ENCODE assay signal across 9 cellular contexts in genomic region chr19:19537321-19538048, GRCh38. TPM values are rescaled to one million over a fixed set of nuclear protein-coding genes. Genes with fewer than 3 reads are reported as not detected.
DNase-seq lines count a peak whose midpoint lies in the region; ATAC-seq, FAIRE-seq and TF ChIP-seq lines count a peak whose summit lies in the region.
"Had no signal": no experiment of that assay in that cellular context is flagged by ENCODE, and none has a peak within 500 bp of the region (broad histone marks: within the 10 kb centered on the region; RNA-seq: fewer than 3 reads in every experiment).

No MANE protein-coding gene starts in this region.

- CTCF ChIA-PET in HepG2 (lab: Yijun Ruan, JAX; ENCODE audit: low intra/inter-chr PET ratio, low total read pairs): no interaction called here

- H3K9me3 ChIP-seq in HepG2 (ENCODE audit: low read length) (no peaks in the 10 kb centered on the region), right lobe of liver (no peaks in the 10 kb centered on the region), left lung (no peaks in the 10 kb centered on the region), upper lobe of right lung (no peaks in the 10 kb centered on the region)

- no peak overlapping the region for H3K9ac ChIP-seq in HepG2 (ENCODE audit: insufficient read depth, low read depth, low read length)

- no peak for TF ChIP-seq EP300 in HepG2 (IDR thresholded peaks at IDR 0.05; ENCODE audit: low read depth in 2 of 2, low read length in 2 of 2)
- no peak for TF ChIP-seq EP300 in HepG2 (CRISPR knock-in tag; IDR thresholded peaks at IDR 0.05; ENCODE audit: borderline replicate concordance)

- TF ChIP-seq RAD21 in HepG2 (CRISPR knock-in tag; IDR thresholded peaks at IDR 0.05): no peak

- H3K4me3 ChIP-seq in HepG2 (replicated peaks in 1 of 3; ENCODE audit: insufficient read depth in 1 of 3, low read depth in 2 of 3, low read length in 3 of 3) (0 out of 6 replicates have a peak overlapping the region, but pooled peaks of 1 of the 3 experiments have one; percentile 61), right lobe of liver (no peak overlapping the region), left lung (no peak overlapping the region), upper lobe of right lung (peak overlapping the region; percentile 5)

- peak overlapping the region; percentile 50 for H3K27ac Mint-ChIP-seq in activated T-helper 17 cell treated with anti-CD3 and anti-CD28 coated beads, Interleukin-2, amount 50 U/mL, for 72 hours

- no peaks in the 10 kb centered on the region for H3K79me2 ChIP-seq in HepG2 (ENCODE audit: insufficient read depth, low read length)

- TF ChIP-seq CTCF in HepG2 (CRISPR knock-in tag; IDR thresholded peaks at IDR 0.05) (no peak), right lobe of liver (IDR thresholded peaks at IDR 0.05) (no peak), left lung (IDR thresholded peaks at IDR 0.05) (no peak), upper lobe of right lung (IDR thresholded peaks at IDR 0.05) (no peak)

- H3K4me3 Mint-ChIP-seq in activated T-helper 17 cell treated with anti-CD3 and anti-CD28 coated beads, Interleukin-2, amount 50 U/mL, for 72 hours: peak overlapping the region; percentile 75

- H3K27me3 ChIP-seq in HepG2 (ENCODE audit: control insufficient read depth in 1 of 2, insufficient read depth in 2 of 2, low read length in 2 of 2) (0 out of 5 replicates have a peak, but pooled peaks cover 0 to 6% of the 10 kb centered on the region in 2 experiments), right lobe of liver (peaks cover 0 to 6% of the 10 kb centered on the region in 2 donors), left lung (peaks cover 33 to 61% of the 10 kb centered on the region in 2 donors), upper lobe of right lung (peaks cover 48% of the 10 kb centered on the region)

- POLR2A ChIA-PET in HepG2 (lab: Yijun Ruan, JAX): no interaction called here

- ATAC-seq in HepG2: no peak
- no peak for ATAC-seq in right lobe of liver
- ATAC-seq in activated T-helper 17 cell treated with anti-CD3 and anti-CD28 coated beads, Interleukin-2, amount 50 U/mL, for 72 hours (replicated peaks): no peak
- peak; percentile 14 for ATAC-seq in left lung
- no peak for ATAC-seq in upper lobe of right lung
- ATAC-seq in GM18498 (IDR thresholded peaks at IDR 0.05; ENCODE audit: unreplicated experiment): no peak
- no peak for ATAC-seq in HG02870 (IDR thresholded peaks at IDR 0.05; ENCODE audit: unreplicated experiment)

- H3K36me3 ChIP-seq in HepG2 (replicated peaks in 1 of 2; ENCODE audit: control insufficient read depth in 1 of 2, insufficient read depth in 2 of 2, low read length in 2 of 2) (no peaks in the 10 kb centered on the region), right lobe of liver (no peaks in the 10 kb centered on the region), left lung (no peaks in the 10 kb centered on the region), upper lobe of right lung (no peaks in the 10 kb centered on the region)

- BruUV-seq in HepG2 (replicated peaks; lab: Mats Ljungman, UMichigan): no TSS peak

- H3K4me2 ChIP-seq in HepG2 (ENCODE audit: low read depth, low read length): peak overlapping the region; percentile 50; the same call in 1 of the 2 replicates

- no peaks in the 10 kb centered on the region for H3K9me3 Mint-ChIP-seq in activated T-helper 17 cell treated with anti-CD3 and anti-CD28 coated beads, Interleukin-2, amount 50 U/mL, for 72 hours

- WGBS in HepG2 (ENCODE audit: low lambda C conversion rate): 94% methylated on average over 39 of the region's 56 CpGs
- 29% methylated on average over 15 of the region's 56 CpGs for WGBS in right lobe of liver (ENCODE audit: insufficient coverage, low coverage, low lambda C conversion rate, missing lambda C conversion rate)

- intact Hi-C loops in HepG2 (cut with micrococcal nuclease; ENCODE audit: unreplicated experiment): no loop called here
- intact Hi-C loops in right lobe of liver (cut with DNase I): loop anchor here in 1 of 2 donors (5.0 kb wide), 1 partner anchor 425 kb away; no protein-coding TSS in a partner anchor
- intact Hi-C loops in left lung (cut with DNase I): loop anchor here in 1 of 2 donors (10.0 kb wide), 1 partner anchor 417 kb away; no protein-coding TSS in a partner anchor
- intact Hi-C loops in upper lobe of right lung (cut with DNase I): loop anchor here (10.0 kb wide), 1 partner anchor 417 kb away; no protein-coding TSS in a partner anchor

- H4K20me1 ChIP-seq in HepG2 (ENCODE audit: insufficient read depth, low read length): no peaks in the 10 kb centered on the region

- H2AFZ ChIP-seq in HepG2 (ENCODE audit: low read length): no peak overlapping the region

- peaks cover 13% of the 10 kb centered on the region for H3K4me1 Mint-ChIP-seq in activated T-helper 17 cell treated with anti-CD3 and anti-CD28 coated beads, Interleukin-2, amount 50 U/mL, for 72 hours

- in situ Hi-C loops in HepG2 (cut with HindIII; ENCODE audit: extremely low pct_ligation_motif_present, low pct_unique_long_range_greater_than_20kb): loop anchor here (5.0 to 25.0 kb wide), 2 partner anchors 105 to 425 kb away; partner anchors contain the start of gene GMIP

- DNase-seq in HepG2 (ENCODE audit: low spot score) (no peak), right lobe of liver (no peak), left lung (no peak), upper lobe of right lung (no peak), UCSD-AML1 (lab: John Stamatoyannopoulos, UW; ENCODE audit: unreplicated experiment) (no peak)
- DNase-seq: NCI-H510A had no signal

- FAIRE-seq in HepG2 (lab: Jason Lieb, UNC): no peak

- H3K4me1 ChIP-seq in HepG2 (ENCODE audit: insufficient read depth, low read length): peaks cover 6% of the 10 kb centered on the region; the same call in 1 of the 2 replicates
- H3K4me1 ChIP-seq in right lobe of liver: peaks cover 0 to 3% (median 0%) of the 10 kb centered on the region in 4 donors
- peaks cover 16 to 42% of the 10 kb centered on the region in 2 donors for H3K4me1 ChIP-seq in left lung
- H3K4me1 ChIP-seq in upper lobe of right lung: peaks cover 13% of the 10 kb centered on the region

- no peaks in the 10 kb centered on the region for H3K36me3 Mint-ChIP-seq in activated T-helper 17 cell treated with anti-CD3 and anti-CD28 coated beads, Interleukin-2, amount 50 U/mL, for 72 hours (ENCODE audit: low read depth)

- peaks cover 5% of the 10 kb centered on the region for H3K27me3 Mint-ChIP-seq in activated T-helper 17 cell treated with anti-CD3 and anti-CD28 coated beads, Interleukin-2, amount 50 U/mL, for 72 hours

- H3K27ac ChIP-seq in HepG2 (ENCODE audit: extremely low read length, insufficient read depth, low read length) (no peak overlapping the region), right lobe of liver (no peak overlapping the region), left lung (no peak overlapping the region), upper lobe of right lung (no peak overlapping the region)

- TF ChIP-seq POLR2A in HepG2 (IDR thresholded peaks at IDR 0.05; ENCODE audit: insufficient read depth in 1 of 2, low read depth in 2 of 2, low read length in 2 of 2) (no peak), right lobe of liver (IDR thresholded peaks at IDR 0.05) (no peak)

RNA-seq across cellular contexts. Expression of gene CILP2, which starts 0.6 kb away (rescaled TPM):
- total RNA-seq in HepG2 (2016; rRNA removed; fragmentation: Illumina TruSeq; extraction: Trizol) (0.09 TPM in 1 of 2 replicates, not detected in the other), right lobe of liver (under 1 TPM in 4 of 6 experiments, not detected in 2; 0.05 to 0.33 (median 0.19) TPM), left lung (10 to 100 TPM in 1 of 2 donors, under 1 TPM in 1; 0.31 to 17.8 TPM), upper lobe of right lung (0.41 TPM)
- total RNA-seq in HepG2 (2016; cell fraction: cytosol; rRNA removed; fragmentation: Illumina TruSeq; extraction: Trizol; ENCODE audit: low read depth): not detected in 2 replicates
- total RNA-seq in HepG2 (2016; cell fraction: insoluble cytoplasmic fraction; rRNA removed; fragmentation: Illumina TruSeq; extraction: Trizol): 0.15 TPM in 1 of 2 replicates, not detected in the other
- not detected in 2 replicates for total RNA-seq in HepG2 (2016; cell fraction: membrane; rRNA removed; fragmentation: Illumina TruSeq; extraction: Trizol)
- 0.16 and 0.19 TPM in 2 replicates for total RNA-seq in HepG2 (2016; cell fraction: nucleus; rRNA removed; fragmentation: Illumina TruSeq; extraction: Trizol)
- polyA plus RNA-seq in HepG2 (2011; rRNA removed): 0.18 and 0.37 TPM in 2 replicates
- polyA plus RNA-seq in HepG2 (2011; cell fraction: cytosol; rRNA removed): 0.16 and 0.19 TPM in 2 replicates
- 0.66 and 0.74 TPM in 2 replicates for polyA plus RNA-seq in HepG2 (2011; cell fraction: nucleus; rRNA removed)
- 0.31 and 0.51 TPM in 2 replicates for polyA plus RNA-seq in HepG2 (2012)
- not detected in 2 replicates for polyA plus RNA-seq in HepG2 (2016; cell fraction: cytosol; fragmentation: Illumina TruSeq; extraction: Trizol; ENCODE audit: low read depth)
- 0.05 and 0.12 TPM in 2 replicates for polyA plus RNA-seq in HepG2 (2016; cell fraction: insoluble cytoplasmic fraction; fragmentation: Illumina TruSeq; extraction: Trizol; ENCODE audit: low read depth)
- not detected in 2 replicates for polyA plus RNA-seq in HepG2 (2016; cell fraction: membrane; fragmentation: Illumina TruSeq; extraction: Trizol; ENCODE audit: low read depth)
- polyA plus RNA-seq in HepG2 (2016; cell fraction: nucleus; fragmentation: Illumina TruSeq; extraction: Trizol; ENCODE audit: insufficient read depth, low read depth): 0.35 and 0.44 TPM in 2 replicates
- 0.20 and 0.30 TPM in 2 replicates for polyA minus RNA-seq in HepG2 (2011; rRNA and poly(A)+ RNA removed; ENCODE audit: low replicate concordance)
- polyA minus RNA-seq in HepG2 (2011; cell fraction: cytosol; rRNA and poly(A)+ RNA removed): 0.26 and 0.30 TPM in 2 replicates
- 0.26 and 0.37 TPM in 2 replicates for polyA minus RNA-seq in HepG2 (2011; cell fraction: nucleus; rRNA and poly(A)+ RNA removed)
- under 1 TPM; 0.26 to 0.97 TPM for total RNA-seq in activated T-helper 17 cell treated with anti-CD3 and anti-CD28 coated beads, Interleukin-2, amount 50 U/mL, for 72 hours

RNA-seq across cellular contexts. Expression of gene YJEFN3, which starts 8.8 kb away (rescaled TPM):
- total RNA-seq in HepG2 (2016; rRNA removed; fragmentation: Illumina TruSeq; extraction: Trizol) (0.32 and 0.89 TPM in 2 replicates), right lobe of liver (1 to 10 TPM in 4 of 6 experiments, under 1 TPM in 2; 0.31 to 4.2 (median 1.8) TPM), left lung (1 to 10 TPM; 2.7 to 3.5 TPM), upper lobe of right lung (6.4 TPM)
- total RNA-seq in HepG2 (2016; cell fraction: cytosol; rRNA removed; fragmentation: Illumina TruSeq; extraction: Trizol; ENCODE audit: low read depth): 0.30 and 0.44 TPM in 2 replicates
- total RNA-seq in HepG2 (2016; cell fraction: insoluble cytoplasmic fraction; rRNA removed; fragmentation: Illumina TruSeq; extraction: Trizol): 0.19 and 0.69 TPM in 2 replicates
- 0.28 and 0.41 TPM in 2 replicates for total RNA-seq in HepG2 (2016; cell fraction: membrane; rRNA removed; fragmentation: Illumina TruSeq; extraction: Trizol)
- total RNA-seq in HepG2 (2016; cell fraction: nucleus; rRNA removed; fragmentation: Illumina TruSeq; extraction: Trizol): 1.1 and 1.4 TPM in 2 replicates
- 4.0 TPM in 2 replicates for polyA plus RNA-seq in HepG2 (2011; rRNA removed)
- 0.47 and 1.4 TPM in 2 replicates for polyA plus RNA-seq in HepG2 (2011; cell fraction: cytosol; rRNA removed)
- 61.3 and 67.2 TPM in 2 replicates for polyA plus RNA-seq in HepG2 (2011; cell fraction: nucleus; rRNA removed)
- 5.6 and 8.4 TPM in 2 replicates for polyA plus RNA-seq in HepG2 (2012)
- 0.37 TPM in 1 of 2 replicates, not detected in the other for polyA plus RNA-seq in HepG2 (2016; cell fraction: cytosol; fragmentation: Illumina TruSeq; extraction: Trizol; ENCODE audit: low read depth)
- 0.09 TPM in 1 of 2 replicates, not detected in the other for polyA plus RNA-seq in HepG2 (2016; cell fraction: insoluble cytoplasmic fraction; fragmentation: Illumina TruSeq; extraction: Trizol; ENCODE audit: low read depth)
- not detected in 2 replicates for polyA plus RNA-seq in HepG2 (2016; cell fraction: membrane; fragmentation: Illumina TruSeq; extraction: Trizol; ENCODE audit: low read depth)
- 9.8 and 10.6 TPM in 2 replicates for polyA plus RNA-seq in HepG2 (2016; cell fraction: nucleus; fragmentation: Illumina TruSeq; extraction: Trizol; ENCODE audit: insufficient read depth, low read depth)
- polyA minus RNA-seq in HepG2 (2011; rRNA and poly(A)+ RNA removed; ENCODE audit: low replicate concordance): 0.86 and 2.2 TPM in 2 replicates
- polyA minus RNA-seq in HepG2 (2011; cell fraction: cytosol; rRNA and poly(A)+ RNA removed): 0.49 TPM in 1 of 2 replicates, not detected in the other
- 5.0 and 5.3 TPM in 2 replicates for polyA minus RNA-seq in HepG2 (2011; cell fraction: nucleus; rRNA and poly(A)+ RNA removed)
- 10 to 100 TPM in 1 of 2 donors, 1 to 10 TPM in 1; 6.7 to 10.3 TPM for total RNA-seq in activated T-helper 17 cell treated with anti-CD3 and anti-CD28 coated beads, Interleukin-2, amount 50 U/mL, for 72 hours

RNA-seq across cellular contexts. Expression of gene NDUFA13, which starts 21.5 kb away (rescaled TPM):
- total RNA-seq in HepG2 (2016; rRNA removed; fragmentation: Illumina TruSeq; extraction: Trizol) (278 and 337 TPM in 2 replicates), right lobe of liver (100 to 1,000 TPM in 4 of 6 experiments, 10 to 100 TPM in 2; 20.8 to 202 (median 154) TPM), left lung (100 to 1,000 TPM; 246 to 303 TPM), upper lobe of right lung (207 TPM)
- total RNA-seq in HepG2 (2016; cell fraction: cytosol; rRNA removed; fragmentation: Illumina TruSeq; extraction: Trizol; ENCODE audit: low read depth): 98.4 and 99.8 TPM in 2 replicates
- total RNA-seq in HepG2 (2016; cell fraction: insoluble cytoplasmic fraction; rRNA removed; fragmentation: Illumina TruSeq; extraction: Trizol): 323 and 362 TPM in 2 replicates
- total RNA-seq in HepG2 (2016; cell fraction: membrane; rRNA removed; fragmentation: Illumina TruSeq; extraction: Trizol): 84.6 and 89.0 TPM in 2 replicates
- 193 and 208 TPM in 2 replicates for total RNA-seq in HepG2 (2016; cell fraction: nucleus; rRNA removed; fragmentation: Illumina TruSeq; extraction: Trizol)
- polyA plus RNA-seq in HepG2 (2011; rRNA removed): 366 and 368 TPM in 2 replicates
- polyA plus RNA-seq in HepG2 (2011; cell fraction: cytosol; rRNA removed): 715 and 846 TPM in 2 replicates
- 199 and 226 TPM in 2 replicates for polyA plus RNA-seq in HepG2 (2011; cell fraction: nucleus; rRNA removed)
- 207 and 262 TPM in 2 replicates for polyA plus RNA-seq in HepG2 (2012)
- polyA plus RNA-seq in HepG2 (2016; cell fraction: cytosol; fragmentation: Illumina TruSeq; extraction: Trizol; ENCODE audit: low read depth): 72.4 and 85.3 TPM in 2 replicates
- polyA plus RNA-seq in HepG2 (2016; cell fraction: insoluble cytoplasmic fraction; fragmentation: Illumina TruSeq; extraction: Trizol; ENCODE audit: low read depth): 186 TPM in 2 replicates
- polyA plus RNA-seq in HepG2 (2016; cell fraction: membrane; fragmentation: Illumina TruSeq; extraction: Trizol; ENCODE audit: low read depth): 52.4 and 56.3 TPM in 2 replicates
- 235 and 237 TPM in 2 replicates for polyA plus RNA-seq in HepG2 (2016; cell fraction: nucleus; fragmentation: Illumina TruSeq; extraction: Trizol; ENCODE audit: insufficient read depth, low read depth)
- 73.2 and 83.5 TPM in 2 replicates for polyA minus RNA-seq in HepG2 (2011; rRNA and poly(A)+ RNA removed; ENCODE audit: low replicate concordance)
- 58.6 and 70.0 TPM in 2 replicates for polyA minus RNA-seq in HepG2 (2011; cell fraction: cytosol; rRNA and poly(A)+ RNA removed)
- polyA minus RNA-seq in HepG2 (2011; cell fraction: nucleus; rRNA and poly(A)+ RNA removed): 42.1 and 44.4 TPM in 2 replicates
- total RNA-seq in activated T-helper 17 cell treated with anti-CD3 and anti-CD28 coated beads, Interleukin-2, amount 50 U/mL, for 72 hours: 100 to 1,000 TPM; 276 to 397 TPM

RNA-seq across cellular contexts. Expression of gene TSSK6, which starts 22.1 kb away (rescaled TPM):
- total RNA-seq in HepG2 (2016; rRNA removed; fragmentation: Illumina TruSeq; extraction: Trizol) (0.71 and 0.86 TPM in 2 replicates), right lobe of liver (1 to 10 TPM in 4 of 6 experiments, under 1 TPM in 2; 0.53 to 2.9 (median 1.1) TPM), left lung (1 to 10 TPM; 1.3 to 1.4 TPM), upper lobe of right lung (1.8 TPM)
- total RNA-seq in HepG2 (2016; cell fraction: cytosol; rRNA removed; fragmentation: Illumina TruSeq; extraction: Trizol; ENCODE audit: low read depth): 0.35 and 0.40 TPM in 2 replicates
- 0.65 and 0.85 TPM in 2 replicates for total RNA-seq in HepG2 (2016; cell fraction: insoluble cytoplasmic fraction; rRNA removed; fragmentation: Illumina TruSeq; extraction: Trizol)
- total RNA-seq in HepG2 (2016; cell fraction: membrane; rRNA removed; fragmentation: Illumina TruSeq; extraction: Trizol): 0.83 and 1.3 TPM in 2 replicates
- total RNA-seq in HepG2 (2016; cell fraction: nucleus; rRNA removed; fragmentation: Illumina TruSeq; extraction: Trizol): 0.50 and 1.3 TPM in 2 replicates
- polyA plus RNA-seq in HepG2 (2011; rRNA removed): 1.2 and 2.0 TPM in 2 replicates
- polyA plus RNA-seq in HepG2 (2011; cell fraction: cytosol; rRNA removed): 1.4 and 2.8 TPM in 2 replicates
- 6.3 and 8.3 TPM in 2 replicates for polyA plus RNA-seq in HepG2 (2011; cell fraction: nucleus; rRNA removed)
- polyA plus RNA-seq in HepG2 (2012): 0.81 and 1.2 TPM in 2 replicates
- 0.16 and 0.19 TPM in 2 replicates for polyA plus RNA-seq in HepG2 (2016; cell fraction: cytosol; fragmentation: Illumina TruSeq; extraction: Trizol; ENCODE audit: low read depth)
- polyA plus RNA-seq in HepG2 (2016; cell fraction: insoluble cytoplasmic fraction; fragmentation: Illumina TruSeq; extraction: Trizol; ENCODE audit: low read depth): 1.1 and 1.7 TPM in 2 replicates
- 0.68 and 0.82 TPM in 2 replicates for polyA plus RNA-seq in HepG2 (2016; cell fraction: membrane; fragmentation: Illumina TruSeq; extraction: Trizol; ENCODE audit: low read depth)
- 1.3 and 2.4 TPM in 2 replicates for polyA plus RNA-seq in HepG2 (2016; cell fraction: nucleus; fragmentation: Illumina TruSeq; extraction: Trizol; ENCODE audit: insufficient read depth, low read depth)
- polyA minus RNA-seq in HepG2 (2011; rRNA and poly(A)+ RNA removed; ENCODE audit: low replicate concordance): 2.0 and 5.3 TPM in 2 replicates
- 1.3 and 1.5 TPM in 2 replicates for polyA minus RNA-seq in HepG2 (2011; cell fraction: cytosol; rRNA and poly(A)+ RNA removed)
- 1.9 and 3.7 TPM in 2 replicates for polyA minus RNA-seq in HepG2 (2011; cell fraction: nucleus; rRNA and poly(A)+ RNA removed)
- total RNA-seq in activated T-helper 17 cell treated with anti-CD3 and anti-CD28 coated beads, Interleukin-2, amount 50 U/mL, for 72 hours: 1 to 10 TPM; 4.1 to 4.5 TPM
